ENCODE assay signal across 22 cellular contexts in the genomic region with DNA sequence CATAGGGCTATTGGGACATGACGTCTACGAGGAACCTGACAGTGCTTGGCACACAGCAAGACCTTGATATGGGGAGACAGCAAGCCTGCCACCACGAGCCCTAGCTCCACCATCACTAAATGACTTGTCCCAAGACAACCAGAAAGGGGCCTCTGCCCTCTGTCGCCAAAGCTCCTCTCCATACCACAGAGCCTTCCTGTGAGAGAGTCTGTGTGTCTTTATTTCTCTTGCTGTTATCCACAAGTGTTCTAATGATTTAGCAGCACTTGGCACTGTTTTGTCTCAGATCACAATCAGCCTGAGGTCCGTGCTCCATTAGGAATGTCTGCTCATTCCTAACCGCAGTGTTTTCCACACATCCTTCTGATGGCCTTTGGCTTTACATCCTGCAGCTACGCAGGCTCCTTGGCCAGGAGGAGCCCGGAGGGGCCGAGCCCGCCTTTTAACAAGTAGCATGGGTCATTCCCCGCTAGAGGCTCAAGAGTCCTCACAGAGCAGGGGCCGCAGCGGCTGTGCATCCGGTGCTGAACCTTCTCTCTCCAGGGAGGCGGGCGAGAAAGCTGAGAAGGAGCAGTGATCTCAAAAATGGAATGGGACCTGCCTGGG.
DNase-seq lines count a peak whose midpoint lies in the region; ATAC-seq and TF ChIP-seq lines count a peak whose summit lies in the region.
"Had no signal": no experiment of that assay in that cellular context is flagged by ENCODE, and none has a peak within 500 bp of the region (broad histone marks: within the 10 kb centered on the region; RNA-seq: fewer than 3 reads in every experiment).

No MANE protein-coding gene starts in this region.

- H4K20me1 ChIP-seq in IMR-90 (ENCODE audit: insufficient read depth, low read length) (no peaks in the 10 kb centered on the region), hepatocyte (ENCODE audit: insufficient read depth, poor library complexity, severe bottlenecking) (no peaks in the 10 kb centered on the region)

- no peak overlapping the region for H4K5ac ChIP-seq in IMR-90 (ENCODE audit: low read depth, low read length)

- H2AFZ ChIP-seq in IMR-90 (replicated peaks; ENCODE audit: low read length, poor library complexity) (peak overlapping the region; percentile 5), hepatocyte (no peak overlapping the region)

- BruUV-seq in IMR-90 (replicated peaks; lab: Mats Ljungman, UMichigan), result no TSS peak

- H2BK20ac ChIP-seq in IMR-90 (ENCODE audit: low read depth, low read length), result no peak overlapping the region

- no peaks in the 10 kb centered on the region for H3K36me3 Mint-ChIP-seq in CD4-positive, alpha-beta memory T cell

- H3K23ac ChIP-seq in IMR-90 (ENCODE audit: low read depth, low read length), result no peak overlapping the region

- 0 out of 2 replicates have a peak overlapping the region, but pooled peaks have one; percentile 1 for H3K14ac ChIP-seq in IMR-90 (replicated peaks; ENCODE audit: low read depth, low read length)

- H2BK15ac ChIP-seq in IMR-90 (ENCODE audit: low read depth, low read length), result no peak overlapping the region

- H3K27me3 Mint-ChIP-seq in CD4-positive, alpha-beta memory T cell, result no peaks in the 10 kb centered on the region

- no peak overlapping the region for H3K9ac ChIP-seq in IMR-90 (ENCODE audit: low read depth, low read length)

- H4K91ac ChIP-seq in IMR-90 (ENCODE audit: insufficient read depth, low read depth, low read length), result no peak overlapping the region

- in situ Hi-C loops in IMR-90 (cut with MboI; ENCODE audit: low sequenced_read_pairs), result no loop called here
- in situ Hi-C loops in brain microvascular endothelial cell (cut with HindIII; ENCODE audit: low pct_ligation_motif_present, low sequenced_read_pairs), result no loop called here

- no peak overlapping the region for H3K56ac ChIP-seq in IMR-90 (ENCODE audit: extremely low read depth, insufficient read depth, low read length)

- CTCF ChIA-PET in IMR-90 (lab: Yijun Ruan, JAX), result no interaction called here
- CTCF ChIA-PET in CD4-positive, alpha-beta memory T cell (lab: Charles Lee; ENCODE audit: partially characterized antibody), result interaction anchor here (1.3 kb wide), 1 partner anchor 11 kb away, joined by 5 read pairs; no protein-coding TSS in a partner anchor

- no peaks in the 10 kb centered on the region for H3K9me3 ChIP-seq in IMR-90 (ENCODE audit: control insufficient read depth, insufficient read depth, low read length)
- H3K9me3 ChIP-seq in hepatocyte (ENCODE audit: low read depth), result no peaks in the 10 kb centered on the region
- H3K9me3 ChIP-seq in CD4-positive, alpha-beta memory T cell (ENCODE audit: control insufficient read depth in 1 of 2, low read length in 2 of 2), result no peaks in the 10 kb centered on the region
- H3K9me3 ChIP-seq in Peyer's patch, result no peaks in the 10 kb centered on the region
- H3K9me3 ChIP-seq: pancreas, upper lobe of left lung had no signal

- no peak overlapping the region for H2BK5ac ChIP-seq in IMR-90 (ENCODE audit: low read depth, low read length, poor library complexity, severe bottlenecking)

- 19% methylated on average over 5 of the region's 16 CpGs; no CpG with 5 or more reads in 1 of the 2 experiments for WGBS in IMR-90 (ENCODE audit: extremely low coverage in 2 of 2, insufficient read length in 1 of 2), 2 experiments
- WGBS in hepatocyte (ENCODE audit: low lambda C conversion rate, missing lambda C conversion rate), result 57% methylated on average over 16 of the region's 16 CpGs

- H3K27ac ChIP-seq in IMR-90 (ENCODE audit: insufficient read depth, low read length), result no peak overlapping the region
- no peak overlapping the region for H3K27ac ChIP-seq in brain microvascular endothelial cell
- no peak overlapping the region for H3K27ac ChIP-seq in hepatocyte
- no peak overlapping the region for H3K27ac ChIP-seq in CD4-positive, alpha-beta memory T cell (ENCODE audit: low read depth, low read length)
- H3K27ac ChIP-seq in Peyer's patch, result no peak overlapping the region
- H3K27ac ChIP-seq: pancreas, upper lobe of left lung had no signal

- no peak overlapping the region for H2BK120ac ChIP-seq in IMR-90 (ENCODE audit: low read depth, low read length)

- H3K4me1 Mint-ChIP-seq in CD4-positive, alpha-beta memory T cell, result peaks cover 4 to 10% (median 7%) of the 10 kb centered on the region in 4 donors

- peak overlapping the region in 1 of 7 donors; percentile 3 for H3K27ac Mint-ChIP-seq in CD4-positive, alpha-beta memory T cell

- no peaks in the 10 kb centered on the region for H3K79me1 ChIP-seq in IMR-90 (ENCODE audit: low read depth in 1 of 2, low read length in 2 of 2)

- ATAC-seq in IMR-90 (ENCODE audit: low read depth) (peak; percentile 62), sciatic nerve (peak; percentile 67), GM18868 (IDR thresholded peaks at IDR 0.05; ENCODE audit: unreplicated experiment) (no peak)
- ATAC-seq: pancreas had no signal

- no peaks in the 10 kb centered on the region for H3K9me2 ChIP-seq in hepatocyte (replicated peaks; ENCODE audit: insufficient read depth)

- TF ChIP-seq RAD21 in IMR-90 (IDR thresholded peaks at IDR 0.05; ENCODE audit: low read length), result no peak

- H3K36me3 ChIP-seq in IMR-90 (ENCODE audit: control insufficient read depth, insufficient read depth, low read length), result no peaks in the 10 kb centered on the region
- H3K36me3 ChIP-seq in brain microvascular endothelial cell (replicated peaks), result no peaks in the 10 kb centered on the region
- no peaks in the 10 kb centered on the region for H3K36me3 ChIP-seq in hepatocyte (replicated peaks; ENCODE audit: insufficient read depth, low read depth)
- H3K36me3 ChIP-seq in CD4-positive, alpha-beta memory T cell (ENCODE audit: insufficient read depth, low read length), result no peaks in the 10 kb centered on the region
- no peaks in the 10 kb centered on the region for H3K36me3 ChIP-seq in Peyer's patch
- H3K36me3 ChIP-seq: pancreas, upper lobe of left lung had no signal

- no peak overlapping the region for H3K4ac ChIP-seq in IMR-90 (ENCODE audit: low read depth, low read length)

- H3K4me3 Mint-ChIP-seq in CD4-positive, alpha-beta memory T cell, result no peak overlapping the region

- H3K4me3 ChIP-seq in IMR-90 (ENCODE audit: insufficient read depth, low read depth, low read length) (no peak overlapping the region), brain microvascular endothelial cell (ENCODE audit: low read depth, low read length) (no peak overlapping the region), hepatocyte (no peak overlapping the region), Peyer's patch (no peak overlapping the region)
- H3K4me3 ChIP-seq in CD4-positive, alpha-beta memory T cell (ENCODE audit: low read length in 2 of 2), result no peak overlapping the region
- H3K4me3 ChIP-seq: lung, pancreas, upper lobe of left lung had no signal

- H3K9me1 ChIP-seq in IMR-90 (ENCODE audit: insufficient read depth, low read length), result no peaks in the 10 kb centered on the region; the same call in 1 of the 2 replicates

- TF ChIP-seq CTCF in IMR-90 (conservative IDR thresholded peaks at IDR 0.05; ENCODE audit: low read depth, low read length) (no peak), brain microvascular endothelial cell (IDR thresholded peaks at IDR 0.05; ENCODE audit: low read depth, low read length, missing control alignments) (no peak), hepatocyte (IDR thresholded peaks at IDR 0.05; ENCODE audit: poor library complexity) (no peak), Peyer's patch (IDR thresholded peaks at IDR 0.05) (no peak)

- H2AK9ac ChIP-seq in IMR-90 (replicated peaks; ENCODE audit: low read depth, low read length, poor library complexity), result no peak overlapping the region

- POLR2A ChIA-PET in IMR-90 (lab: Charles Lee; ENCODE audit: unreplicated experiment), result no interaction called here
- POLR2A ChIA-PET in CD4-positive, alpha-beta memory T cell (lab: Charles Lee; ENCODE audit: partially characterized antibody), result no interaction called here

- no peak overlapping the region for H3K18ac ChIP-seq in IMR-90 (ENCODE audit: low read depth, low read length)

- H3K4me1 ChIP-seq in IMR-90 (ENCODE audit: control insufficient read depth, insufficient read depth, low read length), result no peaks in the 10 kb centered on the region
- peaks cover 8% of the 10 kb centered on the region for H3K4me1 ChIP-seq in hepatocyte (ENCODE audit: insufficient read depth)
- no peaks in the 10 kb centered on the region for H3K4me1 ChIP-seq in CD4-positive, alpha-beta memory T cell (ENCODE audit: insufficient read depth, low read length)
- H3K4me1 ChIP-seq in Peyer's patch, result no peaks in the 10 kb centered on the region
- H3K4me1 ChIP-seq: pancreas, upper lobe of left lung had no signal

- no peak overlapping the region for H2AK5ac ChIP-seq in IMR-90 (ENCODE audit: low read depth, low read length)

- H3K79me2 ChIP-seq in hepatocyte, result no peaks in the 10 kb centered on the region

- dilution Hi-C loops in IMR-90 (cut with HindIII; ENCODE audit: low sequenced_read_pairs, unreplicated experiment), result no loop called here

- H4K8ac ChIP-seq in IMR-90 (ENCODE audit: low read depth in 2 of 2, low read length in 2 of 2), result no peak overlapping the region

- H3K27me3 ChIP-seq in IMR-90 (ENCODE audit: control insufficient read depth, insufficient read depth, low read length), result no peaks in the 10 kb centered on the region
- no peaks in the 10 kb centered on the region for H3K27me3 ChIP-seq in brain microvascular endothelial cell (replicated peaks)
- no peaks in the 10 kb centered on the region for H3K27me3 ChIP-seq in hepatocyte
- no peaks in the 10 kb centered on the region for H3K27me3 ChIP-seq in CD4-positive, alpha-beta memory T cell (ENCODE audit: insufficient read depth, low read length)
- no peaks in the 10 kb centered on the region for H3K27me3 ChIP-seq in Peyer's patch
- H3K27me3 ChIP-seq: pancreas, upper lobe of left lung had no signal

- H3K9me3 Mint-ChIP-seq in CD4-positive, alpha-beta memory T cell, result peaks cover 0 to 1% (median 0%) of the 10 kb centered on the region in 8 donors

- TF ChIP-seq POLR2A in IMR-90 (IDR thresholded peaks at IDR 0.05; ENCODE audit: low read depth, low read length), result no peak
- TF ChIP-seq POLR2A in Peyer's patch (IDR thresholded peaks at IDR 0.05), result no peak

- intact Hi-C loops in IMR-90 (cut with micrococcal nuclease) (no loop called here), sciatic nerve (cut with DNase I) (no loop called here)
- intact Hi-C loops in CD4-positive, alpha-beta memory T cell (cut with micrococcal nuclease), result no loop called here

- DNase-seq in IMR-90, result peak; percentile 25
- peak; percentile 6 for DNase-seq in brain microvascular endothelial cell
- peak; percentile 9 for DNase-seq in hepatocyte (ENCODE audit: low spot score)
- peak; percentile 60 for DNase-seq in sciatic nerve (ENCODE audit: low spot score)
- DNase-seq in CD4-positive, alpha-beta memory T cell, result no peak
- no peak for DNase-seq in Peyer's patch
- DNase-seq: activated CD4-positive, alpha-beta T cell treated with anti-CD3 and anti-CD28 coated beads, Interleukin-2, amount 50 U/mL, for 4 hours; activated naive CD4-positive, alpha-beta T cell; activated T-cell treated with anti-CD3 and anti-CD28 coated beads for 4 hours; AML-193; anterior cingulate cortex; COR-L47; cortex of kidney; Kasumi-1; NCI-H1092 treated with DMSO at 0.1 percent for 48 hours; NCI-H524; pancreas; small intestine; stimulated activated CD4-positive, alpha-beta T cell treated with anti-CD3 and anti-CD28 coated beads, Interleukin-4, amount 100 ng/mL, for 4 hours had no signal

- no peak overlapping the region for H3K4me2 ChIP-seq in IMR-90 (ENCODE audit: low read depth, low read length)
- H3K4me2 ChIP-seq in hepatocyte, result peak overlapping the region; percentile 23

Comparison
In these comparisons a context has a peak if more than half of its experiments do, and no peak if none do; other contexts are left out.
1. DNase-seq: peak in IMR-90 (single experiment), brain microvascular endothelial cell (single experiment), hepatocyte (single experiment) and sciatic nerve (single experiment); none in CD4-positive, alpha-beta memory T cell (0 of 5) and Peyer's patch (0 of 3).